ENCODE assay signal across 21 cellular contexts in the genomic region with DNA sequence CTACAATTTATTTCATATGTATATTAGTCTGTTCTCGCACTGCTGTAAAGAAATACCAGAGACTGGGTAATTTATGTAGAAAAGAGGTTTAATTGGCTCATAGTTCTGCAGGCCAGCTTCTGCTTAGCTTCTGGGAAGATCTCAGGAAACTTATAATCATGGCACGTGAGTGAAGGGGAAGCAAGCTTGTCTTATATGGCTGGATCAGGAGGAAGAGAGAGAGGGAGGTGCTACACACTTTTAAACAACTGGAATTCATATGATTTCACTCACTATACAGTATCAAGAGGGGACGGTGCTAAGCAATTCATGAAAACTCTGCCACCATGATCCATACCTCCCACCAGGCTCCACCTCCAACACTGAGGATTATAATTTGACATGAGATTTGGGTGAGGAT.
"Had no signal": no experiment of that assay in that cellular context is flagged by ENCODE, and none has a peak within 500 bp of the region (broad histone marks: within the 10 kb centered on the region; RNA-seq: fewer than 3 reads in every experiment).

No MANE protein-coding gene starts in this region.

- H3K27me3 Mint-ChIP-seq: activated CD4-positive, alpha-beta T cell treated with anti-CD3 and anti-CD28 coated beads for 36 hours; activated naive CD8-positive, alpha-beta T cell; activated T-cell treated with anti-CD3 and anti-CD28 coated beads, Interleukin-2, amount 50 U/mL, for 24 hours; progenitor cell of endocrine pancreas; stimulated activated naive CD8-positive, alpha-beta T cell treated with anti-CD3 and anti-CD28 coated beads, Interleukin-15, Interleukin-2, amounts not matched to agents 100 ng/mL and 50 ng/mL, for 24 hours had no signal

- H3K27ac Mint-ChIP-seq: activated CD4-positive, alpha-beta T cell treated with anti-CD3 and anti-CD28 coated beads for 36 hours; activated naive CD8-positive, alpha-beta T cell; activated T-cell treated with anti-CD3 and anti-CD28 coated beads, Interleukin-2, amount 50 U/mL, for 24 hours; activated T-helper 2 cell treated with anti-CD3 and anti-CD28 coated beads, Interferon-gamma antibody, Interleukin-2, Interleukin-4, amounts not matched to agents 10 μg/mL and 5 μg/mL and 100 μg/mL, durations not matched to agents 14 hours and 24 hours and 36 hours; naive thymus-derived CD8-positive, alpha-beta T cell; progenitor cell of endocrine pancreas; stimulated activated naive CD8-positive, alpha-beta T cell treated with anti-CD3 and anti-CD28 coated beads, Interleukin-15, Interleukin-2, amounts not matched to agents 100 ng/mL and 50 ng/mL, for 24 hours; WTC11 had no signal

- DNase-seq: activated CD4-positive, alpha-beta T cell treated with anti-CD3 and anti-CD28 coated beads for 36 hours; activated CD4-positive, alpha-beta T cell treated with anti-CD3 and anti-CD28 coated beads, Interleukin-2, amount 50 U/mL, for 4 hours; activated CD8-positive, alpha-beta memory T cell treated with anti-CD3 and anti-CD28 coated beads for 24 hours; activated CD8-positive, alpha-beta memory T cell treated with anti-CD3 and anti-CD28 coated beads, Interleukin-2, amount 50 U/mL, for 4 hours; activated naive CD4-positive, alpha-beta T cell; activated T-cell treated with anti-CD3 and anti-CD28 coated beads, Interleukin-2, amount 50 U/mL, for 24 hours; adrenal gland; cerebellar nuclear complex; erythroblast; foreskin keratinocyte; left ventricle myocardium inferior; naive thymus-derived CD8-positive, alpha-beta T cell; retina; stimulated activated CD4-positive, alpha-beta T cell treated with anti-CD3 and anti-CD28 coated beads, Interleukin-4, amount 100 ng/mL, for 24 hours; substantia nigra; thyroid gland had no signal

- H3K4me1 Mint-ChIP-seq: activated CD4-positive, alpha-beta T cell treated with anti-CD3 and anti-CD28 coated beads for 36 hours had no signal

- H3K9me3 Mint-ChIP-seq: stimulated activated naive CD8-positive, alpha-beta T cell treated with anti-CD3 and anti-CD28 coated beads, Interleukin-15, Interleukin-2, amounts not matched to agents 100 ng/mL and 50 ng/mL, for 24 hours had no signal

- ATAC-seq: activated CD4-positive, alpha-beta T cell treated with anti-CD3 and anti-CD28 coated beads for 36 hours; foreskin keratinocyte; naive thymus-derived CD8-positive, alpha-beta T cell; WTC11 had no signal

- H3K4me3 Mint-ChIP-seq: activated CD4-positive, alpha-beta T cell treated with anti-CD3 and anti-CD28 coated beads for 36 hours; activated naive CD8-positive, alpha-beta T cell; activated T-cell treated with anti-CD3 and anti-CD28 coated beads, Interleukin-2, amount 50 U/mL, for 24 hours; naive thymus-derived CD8-positive, alpha-beta T cell; stimulated activated naive CD8-positive, alpha-beta T cell treated with anti-CD3 and anti-CD28 coated beads, Interleukin-15, Interleukin-2, amounts not matched to agents 100 ng/mL and 50 ng/mL, for 24 hours; WTC11 had no signal
